ENCODE assay signal across 36 cellular contexts in genomic region chr10:119465085-119465484, GRCh38.
"Had no signal": no experiment of that assay in that cellular context is flagged by ENCODE, and none has a peak within 500 bp of the region (broad histone marks: within the 10 kb centered on the region; RNA-seq: fewer than 3 reads in every experiment).

No MANE protein-coding gene starts in this region.

- H3K36me3 ChIP-seq: adrenal gland, brain microvascular endothelial cell, breast epithelium had no signal

- FAIRE-seq: astrocyte, TTC549 had no signal

- H3K9me3 Mint-ChIP-seq: activated B cell treated with CpG ODN at 0.5 μM for 24 hours; activated CD8-positive, alpha-beta T cell treated with anti-CD3 and anti-CD28 coated beads for 36 hours; activated naive CD8-positive, alpha-beta T cell treated with anti-CD3 and anti-CD28 coated beads for 36 hours; activated T-helper 17 cell treated with anti-CD3 and anti-CD28 coated beads, Interleukin-2, amount 50 U/mL, for 72 hours had no signal

- DNase-seq: activated B cell treated with CpG ODN at 0.5 μM for 24 hours; activated CD4-positive, alpha-beta memory T cell treated with anti-CD3 and anti-CD28 coated beads for 36 hours; activated CD4-positive, alpha-beta T cell treated with anti-CD3 and anti-CD28 coated beads for 4 hours; activated CD4-positive, alpha-beta T cell treated with anti-CD3 and anti-CD28 coated beads, Interleukin-2, amount 10 ng/mL, durations not matched to agents 24 days and 14 days; activated CD4-positive, alpha-beta T cell treated with anti-CD3 and anti-CD28 coated beads, Interleukin-2, amount 50 U/mL, for 1 hour; activated CD4-positive, alpha-beta T cell treated with anti-CD3 and anti-CD28 coated beads, Interleukin-2, amount 50 U/mL, for 4 hours; activated CD4-positive, CD25-positive, alpha-beta regulatory T cell treated with anti-CD3 and anti-CD28 coated beads, Interleukin-2, amount 50 U/mL, for 72 hours; activated CD8-positive, alpha-beta memory T cell treated with anti-CD3 and anti-CD28 coated beads, Interleukin-2, amount 50 U/mL, for 4 hours; activated CD8-positive, alpha-beta T cell treated with anti-CD3 and anti-CD28 coated beads for 36 hours; activated effector memory CD4-positive, alpha-beta T cell treated with anti-CD3 and anti-CD28 coated beads, Interleukin-2, amount 50 U/mL, for 16 hours; activated gamma-delta T cell treated with Interleukin-2 at 50 U/mL for 16 hours; activated naive CD4-positive, alpha-beta T cell; activated naive CD4-positive, alpha-beta T cell treated with anti-CD3 and anti-CD28 coated beads for 36 hours; activated naive CD8-positive, alpha-beta T cell treated with anti-CD3 and anti-CD28 coated beads for 36 hours; activated T-cell treated with anti-CD3 and anti-CD28 coated beads for 4 hours; activated T-cell treated with anti-CD3 and anti-CD28 coated beads, Interleukin-2, amount 50 U/mL, for 1 hour; activated T-cell treated with anti-CD3 and anti-CD28 coated beads, Interleukin-2, amount 50 U/mL, for 4 hours; activated T-cell treated with anti-CD3 and anti-CD28 coated beads, Interleukin-2, amount 50 U/mL, for 72 hours; adrenal gland; amniotic stem cell; aorta; body of pancreas; brain microvascular endothelial cell; central memory CD4-positive, alpha-beta T cell; T-helper 1 cell; T-helper 2 cell; T-helper 9 cell had no signal

- H3K4me3 ChIP-seq: adrenal gland, body of pancreas, breast epithelium had no signal

- H3K27me3 Mint-ChIP-seq: activated CD4-positive, alpha-beta memory T cell treated with anti-CD3 and anti-CD28 coated beads for 36 hours; activated CD4-positive, alpha-beta T cell treated with anti-CD3 and anti-CD28 coated beads, Interleukin-2, amount 10 ng/mL, durations not matched to agents 24 days and 14 days; activated CD8-positive, alpha-beta T cell treated with anti-CD3 and anti-CD28 coated beads for 36 hours; activated naive CD8-positive, alpha-beta T cell treated with anti-CD3 and anti-CD28 coated beads for 36 hours; activated T-helper 17 cell treated with anti-CD3 and anti-CD28 coated beads, Interleukin-2, amount 50 U/mL, for 72 hours had no signal

- H3K9me3 ChIP-seq: adrenal gland, body of pancreas had no signal

- H3K27ac Mint-ChIP-seq: activated B cell treated with CpG ODN at 0.5 μM for 24 hours; activated CD4-positive, alpha-beta memory T cell treated with anti-CD3 and anti-CD28 coated beads for 36 hours; activated CD4-positive, alpha-beta T cell treated with anti-CD3 and anti-CD28 coated beads, Interleukin-2, amount 10 ng/mL, durations not matched to agents 24 days and 14 days; activated CD8-positive, alpha-beta T cell treated with anti-CD3 and anti-CD28 coated beads for 36 hours; activated naive CD4-positive, alpha-beta T cell treated with anti-CD3 and anti-CD28 coated beads for 36 hours; activated naive CD4-positive, alpha-beta T cell treated with anti-CD3 and anti-CD28 coated beads, Interleukin-2, amount 50 U/mL, for 72 hours; activated naive CD8-positive, alpha-beta T cell treated with anti-CD3 and anti-CD28 coated beads for 36 hours; activated T-cell treated with anti-CD3 and anti-CD28 coated beads, Interleukin-2, amount 50 U/mL, for 72 hours; activated T-helper 1 cell treated with anti-CD3 and anti-CD28 coated beads, Interleukin-12 subunit alpha, Interleukin-12 subunit beta, Interleukin-2, Interleukin-4 antibody, amounts not matched to agents 30 ng/mL and 10 ng/mL and 1 ng/mL, durations not matched to agents 14 hours and 24 hours and 36 hours; activated T-helper 17 cell treated with anti-CD3 and anti-CD28 coated beads, Interleukin-2, amount 50 U/mL, for 72 hours; T-helper 1 cell treated with Interleukin-12 subunit alpha and Interleukin-12 subunit beta and Interleukin-4 antibody, amounts not matched to agents 30 μg/mL and 1 μg/mL, for 36 hours; T-helper 2 cell treated with Interferon-gamma antibody and Interleukin-4, amounts not matched to agents 5 μg/mL and 100 μg/mL, for 36 hours had no signal

- H3K27me3 ChIP-seq: adrenal gland, body of pancreas, breast epithelium had no signal

- ATAC-seq: activated CD8-positive, alpha-beta T cell treated with anti-CD3 and anti-CD28 coated beads for 36 hours; activated naive CD4-positive, alpha-beta T cell treated with anti-CD3 and anti-CD28 coated beads, Interleukin-2, amount 50 U/mL, for 72 hours; activated T-cell treated with anti-CD3 and anti-CD28 coated beads, Interleukin-2, amount 50 U/mL, for 4 hours; activated T-cell treated with anti-CD3 and anti-CD28 coated beads, Interleukin-2, amount 50 U/mL, for 72 hours; activated T-helper 17 cell treated with anti-CD3 and anti-CD28 coated beads, Interleukin-2, amount 50 U/mL, for 72 hours; body of pancreas had no signal

- H3K27ac ChIP-seq: adrenal gland, body of pancreas, brain microvascular endothelial cell, breast epithelium, VCaP had no signal

- H3K4me3 Mint-ChIP-seq: activated B cell treated with CpG ODN at 0.5 μM for 24 hours; activated CD4-positive, alpha-beta memory T cell treated with anti-CD3 and anti-CD28 coated beads for 36 hours; activated CD4-positive, alpha-beta T cell treated with anti-CD3 and anti-CD28 coated beads, Interleukin-2, amount 10 ng/mL, durations not matched to agents 24 days and 14 days; activated CD8-positive, alpha-beta T cell treated with anti-CD3 and anti-CD28 coated beads for 36 hours; activated naive CD4-positive, alpha-beta T cell treated with anti-CD3 and anti-CD28 coated beads for 36 hours; activated naive CD8-positive, alpha-beta T cell treated with anti-CD3 and anti-CD28 coated beads for 36 hours; activated T-cell treated with anti-CD3 and anti-CD28 coated beads, Interleukin-2, amount 50 U/mL, for 4 hours; activated T-cell treated with anti-CD3 and anti-CD28 coated beads, Interleukin-2, amount 50 U/mL, for 72 hours; activated T-helper 1 cell treated with anti-CD3 and anti-CD28 coated beads, Interleukin-12 subunit alpha, Interleukin-12 subunit beta, Interleukin-2, Interleukin-4 antibody, amounts not matched to agents 30 ng/mL and 10 ng/mL and 1 ng/mL, durations not matched to agents 14 hours and 24 hours and 36 hours; activated T-helper 17 cell treated with anti-CD3 and anti-CD28 coated beads, Interleukin-2, amount 50 U/mL, for 72 hours; T-helper 1 cell treated with Interleukin-12 subunit alpha and Interleukin-12 subunit beta and Interleukin-4 antibody, amounts not matched to agents 30 μg/mL and 1 μg/mL, for 36 hours; T-helper 2 cell treated with Interferon-gamma antibody and Interleukin-4, amounts not matched to agents 5 μg/mL and 100 μg/mL, for 36 hours had no signal

- H3K4me1 ChIP-seq: adrenal gland, body of pancreas, breast epithelium had no signal
